ENCODE assay signal across 24 cellular contexts in genomic region chr11:95915051-95915450, GRCh38. TPM values are rescaled to one million over a fixed set of nuclear protein-coding genes. Genes with fewer than 3 reads are reported as not detected.
A peak's percentile ranks its signal among the peaks of the same experiment; 100 is the strongest.
DNase-seq lines count a peak whose midpoint lies in the region; ATAC-seq, FAIRE-seq and TF ChIP-seq lines count a peak whose summit lies in the region.
"Had no signal": no experiment of that assay in that cellular context is flagged by ENCODE, and none has a peak within 500 bp of the region (broad histone marks: within the 10 kb centered on the region; RNA-seq: fewer than 3 reads in every experiment).

No MANE protein-coding gene starts in this region.

- peak; percentile 36 for DNase-seq in astrocyte (ENCODE audit: low read depth)
- no peak for DNase-seq in dorsolateral prefrontal cortex
- DNase-seq in left ventricle myocardium inferior: no peak
- DNase-seq in substantia nigra (lab: John Stamatoyannopoulos, UW): no peak
- DNase-seq in UCSD-AML1 (lab: John Stamatoyannopoulos, UW; ENCODE audit: unreplicated experiment): no peak
- DNase-seq in mucosa of descending colon: no peak
- DNase-seq in AG08395 (ENCODE audit: low spot score): no peak
- DNase-seq: CD4-positive, CD25-positive, alpha-beta regulatory T cell; DMS79; H7; HFFc6; MM.1S; NCI-H1092; NCI-H1436 treated with DMSO at 0.1 percent for 48 hours; NCI-H1930; NCI-H2227 treated with DMSO at 0.1 percent for 48 hours; NCI-H510A; NCI-H748 treated with DMSO at 0.1 percent for 48 hours; SJCRH30 had no signal

- no peak overlapping the region for H3K4me3 Mint-ChIP-seq in astrocyte (ENCODE audit: unreplicated experiment)
- H3K4me3 Mint-ChIP-seq: CD4-positive, CD25-positive, alpha-beta regulatory T cell; HFFc6 had no signal

- H3K9ac ChIP-seq in astrocyte (ENCODE audit: low read length): no peak overlapping the region

- no peak for FAIRE-seq in astrocyte (lab: Jason Lieb, UNC)
- FAIRE-seq: GM19239, HepG2, K562 had no signal

- H3K36me3 ChIP-seq in astrocyte (ENCODE audit: insufficient read depth, low read length) (no peaks in the 10 kb centered on the region), left ventricle myocardium inferior (no peaks in the 10 kb centered on the region), mucosa of descending colon (ENCODE audit: low read depth) (no peaks in the 10 kb centered on the region)
- H3K36me3 ChIP-seq: SJCRH30 had no signal

- no peak overlapping the region for H2AFZ ChIP-seq in astrocyte (ENCODE audit: low read depth, low read length)

- peaks cover 14% of the 10 kb centered on the region for H3K4me1 ChIP-seq in astrocyte (ENCODE audit: insufficient read depth, low read length)
- peaks cover 86% of the 10 kb centered on the region for H3K4me1 ChIP-seq in left ventricle myocardium inferior
- no peaks in the 10 kb centered on the region for H3K4me1 ChIP-seq in mucosa of descending colon (ENCODE audit: low read depth)
- H3K4me1 ChIP-seq: SJCRH30 had no signal

- H3K4me1 Mint-ChIP-seq in astrocyte (ENCODE audit: low read depth, unreplicated experiment): peaks cover 31% of the 10 kb centered on the region

- peaks cover 91% of the 10 kb centered on the region for H3K79me2 ChIP-seq in astrocyte (ENCODE audit: insufficient read depth, low read length)

- TF ChIP-seq CTCF in astrocyte (IDR thresholded peaks at IDR 0.05; ENCODE audit: insufficient read depth, low read depth, low read length) (no peak), dorsolateral prefrontal cortex (IDR thresholded peaks at IDR 0.05 in 54 of 56, conservative IDR thresholded peaks at IDR 0.05 in 2 of 56; ENCODE audit: low read depth in 1 of 56, partially characterized antibody in 56 of 56) (no peak), left ventricle myocardium inferior (IDR thresholded peaks at IDR 0.05; ENCODE audit: borderline replicate concordance) (no peak), mucosa of descending colon (IDR thresholded peaks at IDR 0.05) (no peak)

- H3K9me3 Mint-ChIP-seq in astrocyte (ENCODE audit: unreplicated experiment): no peaks in the 10 kb centered on the region
- H3K9me3 Mint-ChIP-seq: HFFc6 had no signal

- no peak overlapping the region for H3K27ac Mint-ChIP-seq in astrocyte (ENCODE audit: unreplicated experiment)
- H3K27ac Mint-ChIP-seq: CD4-positive, CD25-positive, alpha-beta regulatory T cell had no signal

- intact Hi-C loops in dorsolateral prefrontal cortex (cut with DNase I) (no loop called here), left ventricle myocardium inferior (cut with micrococcal nuclease) (no loop called here), mucosa of descending colon (cut with DNase I, micrococcal nuclease) (no loop called here)

- H3K9me3 ChIP-seq in astrocyte (ENCODE audit: insufficient read depth, low read depth, low read length) (no peaks in the 10 kb centered on the region), left ventricle myocardium inferior (replicated peaks) (no peaks in the 10 kb centered on the region), mucosa of descending colon (no peaks in the 10 kb centered on the region)
- H3K9me3 ChIP-seq: SJCRH30 had no signal

- ATAC-seq in mucosa of descending colon: no peak
- ATAC-seq: HepG2, K562, Panc1 had no signal

- H3K27me3 ChIP-seq in astrocyte (ENCODE audit: insufficient read depth, low read length): no peaks in the 10 kb centered on the region
- H3K27me3 ChIP-seq in dorsolateral prefrontal cortex: no peaks in the 10 kb centered on the region
- H3K27me3 ChIP-seq in left ventricle myocardium inferior (ENCODE audit: low read depth): no peaks in the 10 kb centered on the region
- H3K27me3 ChIP-seq: SJCRH30 had no signal

- H3K27me3 Mint-ChIP-seq in astrocyte (ENCODE audit: low read depth, unreplicated experiment): no peaks in the 10 kb centered on the region
- H3K27me3 Mint-ChIP-seq: CD4-positive, CD25-positive, alpha-beta regulatory T cell had no signal

- H3K4me2 ChIP-seq in astrocyte (ENCODE audit: low read length): no peak overlapping the region

- H3K36me3 Mint-ChIP-seq in astrocyte (ENCODE audit: low read depth, unreplicated experiment): peaks cover 3% of the 10 kb centered on the region
- H3K36me3 Mint-ChIP-seq: CD4-positive, CD25-positive, alpha-beta regulatory T cell had no signal

- peaks cover 16% of the 10 kb centered on the region for H4K20me1 ChIP-seq in astrocyte (ENCODE audit: insufficient read depth, low read length)

- no peak overlapping the region for H3K4me3 ChIP-seq in astrocyte (ENCODE audit: insufficient read depth, low read depth, low read length)
- H3K4me3 ChIP-seq in dorsolateral prefrontal cortex: no peak overlapping the region
- H3K4me3 ChIP-seq in left ventricle myocardium inferior: no peak overlapping the region
- no peak overlapping the region for H3K4me3 ChIP-seq in mucosa of descending colon
- H3K4me3 ChIP-seq: K562, SJCRH30 had no signal

- H3K27ac ChIP-seq in astrocyte (ENCODE audit: low read depth, low read length) (no peak overlapping the region), dorsolateral prefrontal cortex (peak overlapping the region in 56 of 59 donors; percentile 7 to 99 (median 88)), left ventricle myocardium inferior (replicated peaks) (peak overlapping the region; percentile 71), substantia nigra (ENCODE audit: low read depth, low read length, poor library complexity, severe bottlenecking) (peak overlapping the region; percentile 29)
- H3K27ac ChIP-seq: HL-60, SJCRH30 had no signal

RNA-seq across cellular contexts. Expression of gene MTMR2, which starts 8.9 kb away (rescaled TPM):
- 68.0 and 70.6 TPM in 2 replicates for total RNA-seq in astrocyte
- 10 to 100 TPM; 30.2 to 76.1 (median 44.7) TPM for total RNA-seq in dorsolateral prefrontal cortex
- 16.7 TPM for total RNA-seq in left ventricle myocardium inferior
- total RNA-seq in mucosa of descending colon: 10 to 100 TPM; 19.9 to 31.1 (median 21.3) TPM
